ENCODE assay signal across 1 cellular context in genomic region chr20:49034070-49034732, GRCh38.
TF ChIP-seq lines count a peak whose summit lies in the region.

No MANE protein-coding gene starts in this region.

TF ChIP-seq in HepG2, 621 proteins besides CTCF, POLR2A, EP300 and RAD21:
- TF ChIP-seq HDAC6 (IDR thresholded peaks at IDR 0.05; ENCODE audit: low read depth, low read length) = no peak
- TF ChIP-seq RBM22 (optimal IDR thresholded peaks at IDR 0.05; ENCODE audit: low read length) = peak; percentile 79
- no peak for TF ChIP-seq ATRX (CRISPR knock-in tag; IDR thresholded peaks at IDR 0.05; ENCODE audit: borderline replicate concordance)
- TF ChIP-seq RFX3 (CRISPR knock-in tag; IDR thresholded peaks at IDR 0.05) = no peak
- TF ChIP-seq, protein P1, sequence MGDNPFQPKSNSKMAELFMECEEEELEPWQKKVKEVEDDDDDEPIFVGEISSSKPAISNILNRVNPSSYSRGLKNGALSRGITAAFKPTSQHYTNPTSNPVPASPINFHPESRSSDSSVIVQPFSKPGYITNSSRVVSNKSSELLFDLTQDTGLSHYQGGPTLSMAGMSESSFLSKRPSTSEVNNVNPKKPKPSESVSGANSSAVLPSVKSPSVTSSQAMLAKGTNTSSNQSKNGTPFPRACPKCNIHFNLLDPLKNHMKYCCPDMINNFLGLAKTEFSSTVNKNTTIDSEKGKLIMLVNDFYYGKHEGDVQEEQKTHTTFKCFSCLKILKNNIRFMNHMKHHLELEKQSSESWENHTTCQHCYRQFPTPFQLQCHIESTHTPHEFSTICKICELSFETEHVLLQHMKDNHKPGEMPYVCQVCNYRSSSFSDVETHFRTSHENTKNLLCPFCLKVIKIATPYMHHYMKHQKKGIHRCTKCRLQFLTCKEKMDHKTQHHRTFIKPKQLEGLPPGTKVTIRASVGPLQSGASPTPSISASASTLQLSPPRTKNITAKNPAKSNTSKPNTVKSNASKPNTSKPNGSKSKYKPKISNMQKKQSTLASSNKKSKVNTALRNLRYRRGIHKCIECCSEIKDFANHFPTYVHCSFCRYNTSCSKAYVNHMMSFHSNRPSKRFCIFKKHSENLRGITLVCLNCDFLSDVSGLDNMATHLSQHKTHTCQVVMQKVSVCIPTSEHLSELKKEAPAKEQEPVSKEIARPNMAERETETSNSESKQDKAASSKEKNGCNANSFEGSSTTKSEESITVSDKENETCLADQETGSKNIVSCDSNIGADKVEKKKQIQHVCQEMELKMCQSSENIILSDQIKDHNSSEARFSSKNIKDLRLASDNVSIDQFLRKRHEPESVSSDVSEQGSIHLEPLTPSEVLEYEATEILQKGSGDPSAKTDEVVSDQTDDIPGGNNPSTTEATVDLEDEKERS (CRISPR knock-in tag; IDR thresholded peaks at IDR 0.05) = no peak
- no peak for TF ChIP-seq PAX8 (CRISPR knock-in tag; IDR thresholded peaks at IDR 0.05; ENCODE audit: borderline replicate concordance)
- TF ChIP-seq SP2 (CRISPR knock-in tag; IDR thresholded peaks at IDR 0.05) = no peak
- TF ChIP-seq BCL3 (CRISPR knock-in tag; IDR thresholded peaks at IDR 0.05) = no peak
- TF ChIP-seq ZXDC (CRISPR knock-in tag; IDR thresholded peaks at IDR 0.05) = 0 out of 2 replicates have a peak, but pooled peaks have one; percentile 25
